Comparison of ENCODE assay signal across 8 cellular contexts in genomic region chr1:233304489-233305102, GRCh38. TPM values are rescaled to one million over a fixed set of nuclear protein-coding genes. Genes with fewer than 3 reads are reported as not detected.
A peak's percentile ranks its signal among the peaks of the same experiment; 100 is the strongest.
DNase-seq lines count a peak whose midpoint lies in the region; ATAC-seq and TF ChIP-seq lines count a peak whose summit lies in the region.

No MANE protein-coding gene starts in this region.

- peak; percentile 95 for TF ChIP-seq CTCF in CD4-positive, alpha-beta T cell (IDR thresholded peaks at IDR 0.05)
- TF ChIP-seq CTCF in HCT116 (IDR thresholded peaks at IDR 0.05 in 2 of 3, conservative IDR thresholded peaks at IDR 0.05 in 1 of 3; ENCODE audit: borderline replicate concordance in 1 of 3, insufficient read depth in 1 of 3, low read depth in 2 of 3, low read length in 2 of 3) (peak; percentile 68 to 83 (median 69); a peak in 5 of 6 replicates), OCI-LY3 (IDR thresholded peaks at IDR 0.05; ENCODE audit: low read depth, low read length) (peak; percentile 87), osteocyte (IDR thresholded peaks at IDR 0.05) (peak; percentile 82)

- no peaks in the 10 kb centered on the region for H3K36me3 Mint-ChIP-seq in CD4-positive, alpha-beta T cell (ENCODE audit: low read depth)
- H3K36me3 Mint-ChIP-seq in osteocyte (ENCODE audit: unreplicated experiment): no peaks in the 10 kb centered on the region

- H3K36me3 ChIP-seq in HCT116 (ENCODE audit: control insufficient read depth in 1 of 2, insufficient read depth in 2 of 2, low read length in 2 of 2) (no peaks in the 10 kb centered on the region), OCI-LY3 (replicated peaks; ENCODE audit: low read depth, low read length) (no peaks in the 10 kb centered on the region)

- no peak overlapping the region for H3K4me3 Mint-ChIP-seq in CD4-positive, alpha-beta T cell
- no peak overlapping the region for H3K4me3 Mint-ChIP-seq in osteocyte (ENCODE audit: unreplicated experiment)

- peak; percentile 73 for ATAC-seq in CD4-positive, alpha-beta T cell (ENCODE audit: poor library complexity)
- ATAC-seq in HCT116: peak; percentile 80
- no peak for ATAC-seq in GM21723 (IDR thresholded peaks at IDR 0.05; ENCODE audit: unreplicated experiment)

- no peaks in the 10 kb centered on the region for H3K9me3 Mint-ChIP-seq in CD4-positive, alpha-beta T cell
- peaks cover 4% of the 10 kb centered on the region for H3K9me3 Mint-ChIP-seq in osteocyte (ENCODE audit: unreplicated experiment)

- peak; percentile 91 for TF ChIP-seq RAD21 in HCT116 (IDR thresholded peaks at IDR 0.05; ENCODE audit: low read depth)

- H4K20me1 ChIP-seq in HCT116 (ENCODE audit: insufficient read depth) (no peaks in the 10 kb centered on the region), OCI-LY3 (ENCODE audit: insufficient read depth, low read length) (no peaks in the 10 kb centered on the region)

- intact Hi-C loops in CD4-positive, alpha-beta T cell (cut with DNase I, micrococcal nuclease): loop anchor here (1.0 to 10.0 kb wide), 4 partner anchors 58 to 1010 kb away; no protein-coding TSS in a partner anchor
- intact Hi-C loops in HCT116 (cut with micrococcal nuclease): loop anchor here (2.0 to 10.0 kb wide), 9 partner anchors 63 to 1010 kb away; no protein-coding TSS in a partner anchor

- H3K27me3 Mint-ChIP-seq in CD4-positive, alpha-beta T cell: peaks cover 16% of the 10 kb centered on the region
- peaks cover 29% of the 10 kb centered on the region for H3K27me3 Mint-ChIP-seq in osteocyte (ENCODE audit: unreplicated experiment)

- no peaks in the 10 kb centered on the region for H3K27me3 ChIP-seq in CD4-positive, alpha-beta T cell (ENCODE audit: control insufficient read depth, insufficient read depth, low read length)
- no peaks in the 10 kb centered on the region for H3K27me3 ChIP-seq in HCT116 (ENCODE audit: insufficient read depth, low read length)
- H3K27me3 ChIP-seq in OCI-LY3 (ENCODE audit: low read depth, low read length): peaks cover 11% of the 10 kb centered on the region

- no peak overlapping the region for H3K27ac ChIP-seq in CD4-positive, alpha-beta T cell (ENCODE audit: low read depth, low read length)
- H3K27ac ChIP-seq in HCT116 (ENCODE audit: low read depth, low read length): no peak overlapping the region
- H3K27ac ChIP-seq in OCI-LY3 (ENCODE audit: low read length): no peak overlapping the region

- H3K4me3 ChIP-seq in HCT116 (replicated peaks in 1 of 2; ENCODE audit: low read depth in 1 of 2, low read length in 2 of 2) (no peak overlapping the region), OCI-LY3 (ENCODE audit: low read length) (no peak overlapping the region)

- no peaks in the 10 kb centered on the region for H3K9me3 ChIP-seq in CD4-positive, alpha-beta T cell (ENCODE audit: control insufficient read depth, low read length)
- H3K9me3 ChIP-seq in HCT116 (ENCODE audit: control insufficient read depth in 1 of 2, insufficient read depth in 1 of 2, low read depth in 1 of 2, low read length in 2 of 2): no peaks in the 10 kb centered on the region
- no peaks in the 10 kb centered on the region for H3K9me3 ChIP-seq in OCI-LY3 (ENCODE audit: insufficient read depth, low read length)

- no peak overlapping the region for H3K27ac Mint-ChIP-seq in CD4-positive, alpha-beta T cell
- H3K27ac Mint-ChIP-seq in osteocyte (ENCODE audit: unreplicated experiment): no peak overlapping the region

- H3K79me2 ChIP-seq in HCT116 (ENCODE audit: insufficient read depth, low read length) (no peaks in the 10 kb centered on the region), OCI-LY3 (ENCODE audit: low read length) (no peaks in the 10 kb centered on the region)

- H3K4me1 Mint-ChIP-seq in CD4-positive, alpha-beta T cell (ENCODE audit: low read depth): no peaks in the 10 kb centered on the region
- no peaks in the 10 kb centered on the region for H3K4me1 Mint-ChIP-seq in osteocyte (ENCODE audit: unreplicated experiment)

- no peaks in the 10 kb centered on the region for H3K9me2 ChIP-seq in HCT116 (ENCODE audit: insufficient read depth)

- CTCF ChIA-PET in CD4-positive, alpha-beta T cell (lab: Charles Lee): interaction anchor here (0.6 to 2.3 kb wide), 7 partner anchors 9 to 762 kb away, joined by 3 to 10 read pairs (median 4); partner anchors contain the start of gene PCNX2
- CTCF ChIA-PET in HCT116 (lab: Charles Lee): interaction anchor here (1.1 to 1.6 kb wide), 5 partner anchors 78 to 1006 kb away, joined by 3 to 7 read pairs (median 3); no protein-coding TSS in a partner anchor

- no peak for DNase-seq in CD4-positive, alpha-beta T cell
- DNase-seq in HCT116 (ENCODE audit: low read depth, low spot score): no peak
- DNase-seq in dedifferentiated amniotic fluid mesenchymal stem cell (ENCODE audit: extremely low spot score): peak; percentile 53
- DNase-seq in osteocyte (ENCODE audit: extremely low spot score, unreplicated experiment): no peak
- no peak for DNase-seq in ureter (ENCODE audit: low spot score)
- DNase-seq in effector CD8-positive, alpha-beta T cell (lab: John Stamatoyannopoulos, UW): no peak

- no peak for TF ChIP-seq POLR2A in HCT116 (IDR thresholded peaks at IDR 0.05; ENCODE audit: borderline replicate concordance, extremely low read depth, insufficient read depth, insufficient read length)

- H3K4me1 ChIP-seq in HCT116 (ENCODE audit: control insufficient read depth in 1 of 2, insufficient read depth in 2 of 2, low read length in 2 of 2): no peaks in the 10 kb centered on the region
- H3K4me1 ChIP-seq in OCI-LY3 (ENCODE audit: low read length): peaks cover 7% of the 10 kb centered on the region

- POLR2A ChIA-PET in CD4-positive, alpha-beta T cell (lab: Charles Lee): interaction anchor here (1.0 kb wide), 1 partner anchor 10 kb away, joined by 3 read pairs; no protein-coding TSS in a partner anchor
- POLR2A ChIA-PET in HCT116 (lab: Charles Lee): no interaction called here

- H3K9ac ChIP-seq in HCT116 (ENCODE audit: low read length) (no peak overlapping the region), OCI-LY3 (ENCODE audit: low read length) (no peak overlapping the region)

- BruUV-seq in HCT116 (replicated peaks; lab: Mats Ljungman, UMichigan): no TSS peak

- H2AFZ ChIP-seq in HCT116 (ENCODE audit: low read depth, low read length, poor library complexity, severe bottlenecking) (peak overlapping the region; percentile 97), OCI-LY3 (ENCODE audit: low read depth, low read length) (no peak overlapping the region)

- H3K4me2 ChIP-seq in HCT116 (ENCODE audit: low read length) (peak overlapping the region; percentile 7; the same call in 1 of the 2 replicates), OCI-LY3 (ENCODE audit: low read length) (no peak overlapping the region)

- RAD21 ChIA-PET in HCT116 (lab: Charles Lee; ENCODE audit: low non-redundant PET in 1 of 2, low total read pairs in 2 of 2, uncharacterized antibody in 2 of 2, unreplicated experiment in 2 of 2): no interaction called here

TF ChIP-seq in HCT116, 20 proteins besides CTCF, POLR2A, EP300 and RAD21:
- 0 out of 2 replicates have a peak, but pooled peaks have one; percentile 16 for TF ChIP-seq MAX (IDR thresholded peaks at IDR 0.05)
- TF ChIP-seq SP1 (IDR thresholded peaks at IDR 0.05; ENCODE audit: low read depth): no peak

RNA-seq across cellular contexts. Expression of gene PCNX2, which starts 9.1 kb away (rescaled TPM):
- total RNA-seq in CD4-positive, alpha-beta T cell: 10 to 100 TPM; 46.4 to 49.4 TPM
- 15.3 TPM for total RNA-seq in HCT116 (2021; ENCODE audit: unreplicated experiment)
- polyA plus RNA-seq in HCT116 (2012): 8.4 and 16.0 TPM in 2 replicates
- total RNA-seq in osteocyte: 17.2 and 20.4 TPM in 2 replicates
- total RNA-seq in ureter: 49.8 TPM

RNA-seq across cellular contexts. Expression of gene MAP3K21, which starts 22.9 kb away (rescaled TPM):
- total RNA-seq in CD4-positive, alpha-beta T cell: under 1 TPM; 0.95 to 0.99 TPM
- total RNA-seq in HCT116 (2021; ENCODE audit: unreplicated experiment) (19.1 TPM), osteocyte (0.11 TPM in 1 of 2 replicates, not detected in the other), ureter (4.7 TPM)
- polyA plus RNA-seq in HCT116 (2012): 7.2 TPM in 2 replicates
